1 cellular context compared by ENCODE assay signal in the genomic region with DNA sequence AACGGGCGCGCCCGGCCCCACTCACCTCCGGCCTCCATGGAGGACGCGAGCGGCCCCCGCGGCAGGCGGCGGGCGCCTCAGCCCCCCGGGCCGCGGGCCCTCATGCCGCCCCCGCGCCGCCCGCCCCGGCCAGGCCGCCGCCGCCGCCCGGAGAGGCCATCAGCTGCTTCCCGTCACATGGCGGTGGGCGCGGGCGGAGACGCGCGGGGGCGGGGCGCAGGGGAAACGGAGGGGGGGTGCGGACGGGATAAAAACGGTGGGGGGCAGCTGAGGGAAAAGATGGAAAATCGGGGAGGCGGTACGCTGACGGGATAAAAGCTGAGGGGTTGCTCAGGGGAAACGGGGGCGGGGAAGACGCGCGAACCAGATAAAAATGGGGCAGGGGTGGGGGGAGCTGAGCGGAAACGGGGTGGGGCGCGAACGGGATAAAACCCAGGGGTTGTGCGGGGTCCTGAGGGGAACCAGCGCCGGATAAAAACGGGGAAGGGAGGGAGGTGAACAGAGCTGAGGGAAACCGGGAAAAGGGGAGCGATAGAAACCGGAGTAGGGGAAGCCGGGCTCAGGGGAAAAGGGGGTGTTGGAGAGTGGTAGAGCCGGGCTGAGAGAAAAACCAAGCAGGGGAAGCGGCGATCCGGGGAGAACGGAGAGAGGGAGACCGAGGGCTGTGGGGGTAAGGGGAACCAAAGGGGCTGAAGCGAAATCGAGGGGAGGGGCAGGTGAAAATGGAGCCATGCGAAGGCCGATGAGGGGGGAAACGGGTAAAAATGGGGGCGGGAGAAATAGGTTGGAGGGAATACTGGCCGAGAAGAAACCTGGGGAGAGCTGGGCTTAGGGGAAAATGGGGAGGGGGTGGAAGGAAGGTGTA.
TF ChIP-seq lines count a peak whose summit lies in the region.

A gene (minus strand): TSS at position 169 of the 865 bp plus-strand sequence. CDS start 131 bp downstream, at position 38.

TF ChIP-seq in HepG2, 621 proteins besides CTCF, POLR2A, EP300 and RAD21 (continued from another document):
- TF ChIP-seq, protein P1, sequence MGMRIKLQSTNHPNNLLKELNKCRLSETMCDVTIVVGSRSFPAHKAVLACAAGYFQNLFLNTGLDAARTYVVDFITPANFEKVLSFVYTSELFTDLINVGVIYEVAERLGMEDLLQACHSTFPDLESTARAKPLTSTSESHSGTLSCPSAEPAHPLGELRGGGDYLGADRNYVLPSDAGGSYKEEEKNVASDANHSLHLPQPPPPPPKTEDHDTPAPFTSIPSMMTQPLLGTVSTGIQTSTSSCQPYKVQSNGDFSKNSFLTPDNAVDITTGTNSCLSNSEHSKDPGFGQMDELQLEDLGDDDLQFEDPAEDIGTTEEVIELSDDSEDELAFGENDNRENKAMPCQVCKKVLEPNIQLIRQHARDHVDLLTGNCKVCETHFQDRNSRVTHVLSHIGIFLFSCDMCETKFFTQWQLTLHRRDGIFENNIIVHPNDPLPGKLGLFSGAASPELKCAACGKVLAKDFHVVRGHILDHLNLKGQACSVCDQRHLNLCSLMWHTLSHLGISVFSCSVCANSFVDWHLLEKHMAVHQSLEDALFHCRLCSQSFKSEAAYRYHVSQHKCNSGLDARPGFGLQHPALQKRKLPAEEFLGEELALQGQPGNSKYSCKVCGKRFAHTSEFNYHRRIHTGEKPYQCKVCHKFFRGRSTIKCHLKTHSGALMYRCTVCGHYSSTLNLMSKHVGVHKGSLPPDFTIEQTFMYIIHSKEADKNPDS (CRISPR knock-in tag; IDR thresholded peaks at IDR 0.05) = no peak
- TF ChIP-seq PRPF4 (IDR thresholded peaks at IDR 0.05; ENCODE audit: low read depth, low read length, poor library complexity, severe bottlenecking) = no peak
- TF ChIP-seq, protein P2, sequence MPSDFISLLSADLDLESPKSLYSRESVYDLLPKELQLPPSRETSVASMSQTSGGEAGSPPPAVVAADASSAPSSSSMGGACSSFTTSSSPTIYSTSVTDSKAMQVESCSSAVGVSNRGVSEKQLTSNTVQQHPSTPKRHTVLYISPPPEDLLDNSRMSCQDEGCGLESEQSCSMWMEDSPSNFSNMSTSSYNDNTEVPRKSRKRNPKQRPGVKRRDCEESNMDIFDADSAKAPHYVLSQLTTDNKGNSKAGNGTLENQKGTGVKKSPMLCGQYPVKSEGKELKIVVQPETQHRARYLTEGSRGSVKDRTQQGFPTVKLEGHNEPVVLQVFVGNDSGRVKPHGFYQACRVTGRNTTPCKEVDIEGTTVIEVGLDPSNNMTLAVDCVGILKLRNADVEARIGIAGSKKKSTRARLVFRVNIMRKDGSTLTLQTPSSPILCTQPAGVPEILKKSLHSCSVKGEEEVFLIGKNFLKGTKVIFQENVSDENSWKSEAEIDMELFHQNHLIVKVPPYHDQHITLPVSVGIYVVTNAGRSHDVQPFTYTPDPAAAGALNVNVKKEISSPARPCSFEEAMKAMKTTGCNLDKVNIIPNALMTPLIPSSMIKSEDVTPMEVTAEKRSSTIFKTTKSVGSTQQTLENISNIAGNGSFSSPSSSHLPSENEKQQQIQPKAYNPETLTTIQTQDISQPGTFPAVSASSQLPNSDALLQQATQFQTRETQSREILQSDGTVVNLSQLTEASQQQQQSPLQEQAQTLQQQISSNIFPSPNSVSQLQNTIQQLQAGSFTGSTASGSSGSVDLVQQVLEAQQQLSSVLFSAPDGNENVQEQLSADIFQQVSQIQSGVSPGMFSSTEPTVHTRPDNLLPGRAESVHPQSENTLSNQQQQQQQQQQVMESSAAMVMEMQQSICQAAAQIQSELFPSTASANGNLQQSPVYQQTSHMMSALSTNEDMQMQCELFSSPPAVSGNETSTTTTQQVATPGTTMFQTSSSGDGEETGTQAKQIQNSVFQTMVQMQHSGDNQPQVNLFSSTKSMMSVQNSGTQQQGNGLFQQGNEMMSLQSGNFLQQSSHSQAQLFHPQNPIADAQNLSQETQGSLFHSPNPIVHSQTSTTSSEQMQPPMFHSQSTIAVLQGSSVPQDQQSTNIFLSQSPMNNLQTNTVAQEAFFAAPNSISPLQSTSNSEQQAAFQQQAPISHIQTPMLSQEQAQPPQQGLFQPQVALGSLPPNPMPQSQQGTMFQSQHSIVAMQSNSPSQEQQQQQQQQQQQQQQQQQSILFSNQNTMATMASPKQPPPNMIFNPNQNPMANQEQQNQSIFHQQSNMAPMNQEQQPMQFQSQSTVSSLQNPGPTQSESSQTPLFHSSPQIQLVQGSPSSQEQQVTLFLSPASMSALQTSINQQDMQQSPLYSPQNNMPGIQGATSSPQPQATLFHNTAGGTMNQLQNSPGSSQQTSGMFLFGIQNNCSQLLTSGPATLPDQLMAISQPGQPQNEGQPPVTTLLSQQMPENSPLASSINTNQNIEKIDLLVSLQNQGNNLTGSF (CRISPR knock-in tag; IDR thresholded peaks at IDR 0.05) = no peak
- TF ChIP-seq PCBP1 (IDR thresholded peaks at IDR 0.05; ENCODE audit: borderline replicate concordance, low read depth, low read length) = no peak
- TF ChIP-seq IRF2 (CRISPR knock-in tag; IDR thresholded peaks at IDR 0.05) = no peak
- TF ChIP-seq, protein P3, sequence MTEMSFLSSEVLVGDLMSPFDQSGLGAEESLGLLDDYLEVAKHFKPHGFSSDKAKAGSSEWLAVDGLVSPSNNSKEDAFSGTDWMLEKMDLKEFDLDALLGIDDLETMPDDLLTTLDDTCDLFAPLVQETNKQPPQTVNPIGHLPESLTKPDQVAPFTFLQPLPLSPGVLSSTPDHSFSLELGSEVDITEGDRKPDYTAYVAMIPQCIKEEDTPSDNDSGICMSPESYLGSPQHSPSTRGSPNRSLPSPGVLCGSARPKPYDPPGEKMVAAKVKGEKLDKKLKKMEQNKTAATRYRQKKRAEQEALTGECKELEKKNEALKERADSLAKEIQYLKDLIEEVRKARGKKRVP (CRISPR knock-in tag; IDR thresholded peaks at IDR 0.05) = no peak
- TF ChIP-seq TARDBP (CRISPR knock-in tag; IDR thresholded peaks at IDR 0.05) = no peak
- peak; percentile 30; the same call in 1 of the 2 replicates for TF ChIP-seq GABPA (IDR thresholded peaks at IDR 0.05; ENCODE audit: low read depth, low read length)
- peak; percentile 36; the same call in 1 of the 2 replicates for TF ChIP-seq GABPA (CRISPR knock-in tag; IDR thresholded peaks at IDR 0.05; ENCODE audit: low read depth)
- peak; percentile 67 for TF ChIP-seq CCAR2 (optimal IDR thresholded peaks at IDR 0.05; ENCODE audit: low read depth, low read length)
- TF ChIP-seq ZSCAN12 (CRISPR knock-in tag; IDR thresholded peaks at IDR 0.05) = no peak
- TF ChIP-seq PCBP2 (optimal IDR thresholded peaks at IDR 0.05; ENCODE audit: low read depth, low read length, poor library complexity, severe bottlenecking) = peak; percentile 85
- TF ChIP-seq, protein P4, sequence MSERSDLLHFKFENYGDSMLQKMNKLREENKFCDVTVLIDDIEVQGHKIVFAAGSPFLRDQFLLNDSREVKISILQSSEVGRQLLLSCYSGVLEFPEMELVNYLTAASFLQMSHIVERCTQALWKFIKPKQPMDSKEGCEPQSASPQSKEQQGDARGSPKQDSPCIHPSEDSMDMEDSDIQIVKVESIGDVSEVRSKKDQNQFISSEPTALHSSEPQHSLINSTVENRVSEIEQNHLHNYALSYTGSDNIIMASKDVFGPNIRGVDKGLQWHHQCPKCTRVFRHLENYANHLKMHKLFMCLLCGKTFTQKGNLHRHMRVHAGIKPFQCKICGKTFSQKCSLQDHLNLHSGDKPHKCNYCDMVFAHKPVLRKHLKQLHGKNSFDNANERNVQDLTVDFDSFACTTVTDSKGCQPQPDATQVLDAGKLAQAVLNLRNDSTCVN (CRISPR knock-in tag; IDR thresholded peaks at IDR 0.05; ENCODE audit: borderline replicate concordance) = no peak
- no peak for TF ChIP-seq GLI4 (CRISPR knock-in tag; IDR thresholded peaks at IDR 0.05; ENCODE audit: borderline replicate concordance)
- TF ChIP-seq JARID2 (CRISPR knock-in tag; IDR thresholded peaks at IDR 0.05; ENCODE audit: insufficient replicate concordance) = no peak
- TF ChIP-seq PHF21A (CRISPR knock-in tag; IDR thresholded peaks at IDR 0.05) = no peak
- no peak for TF ChIP-seq HNRNPLL (IDR thresholded peaks at IDR 0.05; ENCODE audit: low read depth, low read length, poor library complexity, severe bottlenecking)
- no peak for TF ChIP-seq ZNF589 (CRISPR knock-in tag; conservative IDR thresholded peaks at IDR 0.05)
- no peak for TF ChIP-seq ZNF547 (CRISPR knock-in tag; IDR thresholded peaks at IDR 0.05)
- no peak for TF ChIP-seq ZNF746 (CRISPR knock-in tag; IDR thresholded peaks at IDR 0.05)
- TF ChIP-seq POLR2G (IDR thresholded peaks at IDR 0.05; ENCODE audit: low read depth, low read length) = peak; percentile 74; the same call in 1 of the 2 replicates
- no peak for TF ChIP-seq ZNF629 (CRISPR knock-in tag; conservative IDR thresholded peaks at IDR 0.05)
- TF ChIP-seq HMGA1 (CRISPR knock-in tag; conservative IDR thresholded peaks at IDR 0.05) = no peak
- TF ChIP-seq SMARCE1 (IDR thresholded peaks at IDR 0.05; ENCODE audit: borderline replicate concordance) = no peak
- TF ChIP-seq SMAD3 (CRISPR knock-in tag; IDR thresholded peaks at IDR 0.05) = no peak
- TF ChIP-seq, protein P5, sequence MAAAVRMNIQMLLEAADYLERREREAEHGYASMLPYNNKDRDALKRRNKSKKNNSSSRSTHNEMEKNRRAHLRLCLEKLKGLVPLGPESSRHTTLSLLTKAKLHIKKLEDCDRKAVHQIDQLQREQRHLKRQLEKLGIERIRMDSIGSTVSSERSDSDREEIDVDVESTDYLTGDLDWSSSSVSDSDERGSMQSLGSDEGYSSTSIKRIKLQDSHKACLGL (CRISPR knock-in tag; IDR thresholded peaks at IDR 0.05) = no peak
- TF ChIP-seq SIN3A (IDR thresholded peaks at IDR 0.05; ENCODE audit: borderline replicate concordance, low read depth, low read length) = 0 out of 2 replicates have a peak, but pooled peaks have one; percentile 24
- TF ChIP-seq, protein P6, sequence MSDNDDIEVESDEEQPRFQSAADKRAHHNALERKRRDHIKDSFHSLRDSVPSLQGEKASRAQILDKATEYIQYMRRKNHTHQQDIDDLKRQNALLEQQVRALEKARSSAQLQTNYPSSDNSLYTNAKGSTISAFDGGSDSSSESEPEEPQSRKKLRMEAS (IDR thresholded peaks at IDR 0.05) = peak; percentile 53; the same call in 1 of the 2 replicates
- TF ChIP-seq STAT5B (CRISPR knock-in tag; IDR thresholded peaks at IDR 0.05) = no peak
- TF ChIP-seq SRY (CRISPR knock-in tag; IDR thresholded peaks at IDR 0.05) = no peak
- no peak for TF ChIP-seq TOE1 (CRISPR knock-in tag; IDR thresholded peaks at IDR 0.05)
- TF ChIP-seq ZNF383 (CRISPR knock-in tag; IDR thresholded peaks at IDR 0.05; ENCODE audit: borderline replicate concordance) = no peak
- TF ChIP-seq NFKBIZ (CRISPR knock-in tag; IDR thresholded peaks at IDR 0.05) = no peak
- TF ChIP-seq ATF1 (CRISPR knock-in tag; IDR thresholded peaks at IDR 0.05) = no peak
- no peak for TF ChIP-seq THYN1 (CRISPR knock-in tag; IDR thresholded peaks at IDR 0.05; ENCODE audit: borderline replicate concordance, low read depth)
- no peak for TF ChIP-seq ZBTB42 (CRISPR knock-in tag; IDR thresholded peaks at IDR 0.05)
- no peak for TF ChIP-seq NR2F2 (IDR thresholded peaks at IDR 0.05; ENCODE audit: borderline replicate concordance, low read depth)
- TF ChIP-seq EEA1 (CRISPR knock-in tag; IDR thresholded peaks at IDR 0.05; ENCODE audit: borderline replicate concordance) = 0 out of 2 replicates have a peak, but pooled peaks have one; percentile 28
- TF ChIP-seq TCF12 (IDR thresholded peaks at IDR 0.05) = no peak
- no peak for TF ChIP-seq TCF12 (CRISPR knock-in tag; IDR thresholded peaks at IDR 0.05)
- TF ChIP-seq JUND (CRISPR knock-in tag; IDR thresholded peaks at IDR 0.05) = no peak
- TF ChIP-seq, protein P7, sequence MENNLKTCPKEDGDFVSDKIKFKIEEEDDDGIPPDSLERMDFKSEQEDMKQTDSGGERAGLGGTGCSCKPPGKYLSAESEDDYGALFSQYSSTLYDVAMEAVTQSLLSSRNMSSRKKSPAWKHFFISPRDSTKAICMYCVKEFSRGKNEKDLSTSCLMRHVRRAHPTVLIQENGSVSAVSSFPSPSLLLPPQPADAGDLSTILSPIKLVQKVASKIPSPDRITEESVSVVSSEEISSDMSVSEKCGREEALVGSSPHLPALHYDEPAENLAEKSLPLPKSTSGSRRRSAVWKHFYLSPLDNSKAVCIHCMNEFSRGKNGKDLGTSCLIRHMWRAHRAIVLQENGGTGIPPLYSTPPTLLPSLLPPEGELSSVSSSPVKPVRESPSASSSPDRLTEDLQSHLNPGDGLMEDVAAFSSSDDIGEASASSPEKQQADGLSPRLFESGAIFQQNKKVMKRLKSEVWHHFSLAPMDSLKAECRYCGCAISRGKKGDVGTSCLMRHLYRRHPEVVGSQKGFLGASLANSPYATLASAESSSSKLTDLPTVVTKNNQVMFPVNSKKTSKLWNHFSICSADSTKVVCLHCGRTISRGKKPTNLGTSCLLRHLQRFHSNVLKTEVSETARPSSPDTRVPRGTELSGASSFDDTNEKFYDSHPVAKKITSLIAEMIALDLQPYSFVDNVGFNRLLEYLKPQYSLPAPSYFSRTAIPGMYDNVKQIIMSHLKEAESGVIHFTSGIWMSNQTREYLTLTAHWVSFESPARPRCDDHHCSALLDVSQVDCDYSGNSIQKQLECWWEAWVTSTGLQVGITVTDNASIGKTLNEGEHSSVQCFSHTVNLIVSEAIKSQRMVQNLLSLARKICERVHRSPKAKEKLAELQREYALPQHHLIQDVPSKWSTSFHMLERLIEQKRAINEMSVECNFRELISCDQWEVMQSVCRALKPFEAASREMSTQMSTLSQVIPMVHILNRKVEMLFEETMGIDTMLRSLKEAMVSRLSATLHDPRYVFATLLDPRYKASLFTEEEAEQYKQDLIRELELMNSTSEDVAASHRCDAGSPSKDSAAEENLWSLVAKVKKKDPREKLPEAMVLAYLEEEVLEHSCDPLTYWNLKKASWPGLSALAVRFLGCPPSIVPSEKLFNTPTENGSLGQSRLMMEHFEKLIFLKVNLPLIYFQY (CRISPR knock-in tag; IDR thresholded peaks at IDR 0.05; ENCODE audit: borderline replicate concordance) = no peak
- TF ChIP-seq, protein P8, sequence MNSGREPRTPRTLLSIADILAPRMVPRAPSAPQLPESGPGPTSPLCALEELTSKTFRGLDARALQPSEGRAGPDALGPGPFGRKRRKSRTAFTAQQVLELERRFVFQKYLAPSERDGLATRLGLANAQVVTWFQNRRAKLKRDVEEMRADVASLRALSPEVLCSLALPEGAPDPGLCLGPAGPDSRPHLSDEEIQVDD (CRISPR knock-in tag; IDR thresholded peaks at IDR 0.05; ENCODE audit: borderline replicate concordance) = no peak
- no peak for TF ChIP-seq PAF1 (CRISPR knock-in tag; IDR thresholded peaks at IDR 0.05)
- no peak for TF ChIP-seq RXRB (CRISPR knock-in tag; IDR thresholded peaks at IDR 0.05; ENCODE audit: borderline replicate concordance)
- TF ChIP-seq SALL2 (CRISPR knock-in tag; IDR thresholded peaks at IDR 0.05) = no peak
- TF ChIP-seq, protein P9, sequence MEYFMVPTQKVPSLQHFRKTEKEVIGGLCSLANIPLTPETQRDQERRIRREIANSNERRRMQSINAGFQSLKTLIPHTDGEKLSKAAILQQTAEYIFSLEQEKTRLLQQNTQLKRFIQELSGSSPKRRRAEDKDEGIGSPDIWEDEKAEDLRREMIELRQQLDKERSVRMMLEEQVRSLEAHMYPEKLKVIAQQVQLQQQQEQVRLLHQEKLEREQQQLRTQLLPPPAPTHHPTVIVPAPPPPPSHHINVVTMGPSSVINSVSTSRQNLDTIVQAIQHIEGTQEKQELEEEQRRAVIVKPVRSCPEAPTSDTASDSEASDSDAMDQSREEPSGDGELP (IDR thresholded peaks at IDR 0.05; ENCODE audit: borderline replicate concordance, low read depth) = peak; percentile 81; the same call in 1 of the 2 replicates
- TF ChIP-seq HNRNPH1 (optimal IDR thresholded peaks at IDR 0.05; ENCODE audit: low read depth, low read length) = peak; percentile 86
- no peak for TF ChIP-seq ZEB1 (IDR thresholded peaks at IDR 0.05; ENCODE audit: insufficient replicate concordance, low read depth)
- no peak for TF ChIP-seq MAZ (IDR thresholded peaks at IDR 0.05; ENCODE audit: borderline replicate concordance, low read depth, low read length)
- TF ChIP-seq MAZ (CRISPR knock-in tag; IDR thresholded peaks at IDR 0.05; ENCODE audit: low read depth) = no peak
TF ChIP-seq in HepG2: peak in this region for 19.
